9 cellular contexts compared by ENCODE assay signal in the genomic region with DNA sequence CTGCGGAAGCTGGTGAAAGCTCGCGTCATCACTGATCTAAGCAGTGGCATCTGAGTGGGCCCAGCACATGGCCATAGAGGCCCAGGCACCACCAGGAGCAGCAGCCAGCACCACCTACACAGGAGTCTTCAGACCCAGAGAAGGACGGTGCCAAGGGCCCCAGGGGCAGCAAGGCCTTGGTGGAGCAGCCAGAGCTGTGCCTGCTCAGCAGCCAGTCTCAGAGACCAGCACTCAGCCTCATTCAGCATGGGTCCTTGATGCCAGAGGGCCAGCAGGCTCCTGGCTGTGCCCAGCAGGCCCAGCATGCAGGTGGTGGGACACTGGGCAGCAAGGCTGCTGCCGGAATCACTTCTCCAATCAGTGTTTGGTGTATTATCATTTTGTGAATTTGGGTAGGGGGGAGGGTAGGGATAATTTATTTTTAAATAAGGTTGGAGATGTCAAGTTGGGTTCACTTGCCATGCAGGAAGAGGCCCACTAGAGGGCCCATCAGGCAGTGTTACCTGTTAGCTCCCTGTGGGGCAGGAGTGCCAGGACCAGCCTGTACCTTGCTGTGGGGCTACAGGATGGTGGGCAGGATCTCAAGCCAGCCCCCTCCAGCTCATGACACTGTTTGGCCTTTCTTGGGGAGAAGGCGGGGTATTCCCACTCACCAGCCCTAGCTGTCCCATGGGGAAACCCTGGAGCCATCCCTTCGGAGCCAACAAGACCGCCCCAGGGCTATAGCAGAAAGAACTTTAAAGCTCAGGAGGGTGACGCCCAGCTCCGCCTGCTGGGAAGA. TPM values are rescaled to one million over a fixed set of nuclear protein-coding genes. Genes with fewer than 3 reads are reported as not detected.
DNase-seq lines count a peak whose midpoint lies in the region; FAIRE-seq and TF ChIP-seq lines count a peak whose summit lies in the region.
"Had no signal": no experiment of that assay in that cellular context is flagged by ENCODE, and none has a peak within 500 bp of the region (broad histone marks: within the 10 kb centered on the region; RNA-seq: fewer than 3 reads in every experiment).

No MANE protein-coding gene starts in this region.

- no peak overlapping the region for H3K4me3 ChIP-seq in H7 (ENCODE audit: insufficient read depth, low read depth, low read length)
- H3K4me3 ChIP-seq in adrenal gland: no peak overlapping the region
- H3K4me3 ChIP-seq: thoracic aorta had no signal

- H3K9me3 Mint-ChIP-seq in mesothelial cell of epicardium: no peaks in the 10 kb centered on the region

- no peak for TF ChIP-seq POLR2A in adrenal gland (IDR thresholded peaks at IDR 0.05)

- intact Hi-C loops in adrenal gland (cut with DNase I): loop anchor here (5.0 to 10.0 kb wide), 2 partner anchors 396 to 403 kb away; a partner anchor contains a TSS

- DNase-seq in NCI-H146 (lab: John Stamatoyannopoulos, UW) (peak; percentile 3), NCI-H146 treated with DMSO at 0.1 percent for 48 hours (lab: John Stamatoyannopoulos, UW; ENCODE audit: unreplicated experiment) (no peak), H7 (peak; percentile 87), adrenal gland (no peak), mesothelial cell of epicardium (ENCODE audit: low spot score in 2 of 2, unreplicated experiment in 2 of 2) (no peak), GM19239 (ENCODE audit: insufficient read length, low spot score) (no peak), islet precursor cell (no peak), NCI-H1105 treated with DMSO at 0.1 percent for 48 hours (lab: John Stamatoyannopoulos, UW) (no peak)

- no peaks in the 10 kb centered on the region for H3K36me3 ChIP-seq in H7 (replicated peaks; ENCODE audit: control insufficient read depth, insufficient read depth, low read length)
- no peaks in the 10 kb centered on the region for H3K36me3 ChIP-seq in adrenal gland (replicated peaks in 1 of 2)

- no peak overlapping the region for H3K4me3 Mint-ChIP-seq in mesothelial cell of epicardium

- 93 to 96% (median 95%) methylated on average over 7 to 10 of the region's 10 CpGs for WGBS in adrenal gland, 4 donors

- H3K4me1 Mint-ChIP-seq in mesothelial cell of epicardium: peaks cover 14% of the 10 kb centered on the region

- no peaks in the 10 kb centered on the region for H3K9me3 ChIP-seq in adrenal gland (replicated peaks in 1 of 3)
- H3K9me3 ChIP-seq: thoracic aorta had no signal

- H3K27ac ChIP-seq in adrenal gland: no peak overlapping the region
- H3K27ac ChIP-seq: thoracic aorta had no signal

- TF ChIP-seq CTCF in adrenal gland (IDR thresholded peaks at IDR 0.05) (peak; percentile 6 to 31 (median 19)), mesothelial cell of epicardium (IDR thresholded peaks at IDR 0.05; ENCODE audit: unreplicated experiment) (peak; percentile 51)

- peaks cover 4 to 11% of the 10 kb centered on the region in 2 donors for H3K4me1 ChIP-seq in adrenal gland (replicated peaks in 1 of 2)

- no peak overlapping the region for H3K27ac Mint-ChIP-seq in mesothelial cell of epicardium

- H3K27me3 ChIP-seq in H7 (ENCODE audit: control insufficient read depth, insufficient read depth, low read length) (peaks cover 8% of the 10 kb centered on the region), adrenal gland (no peaks in the 10 kb centered on the region)

- FAIRE-seq in GM19239 (lab: Jason Lieb, UNC): no peak

- H3K36me3 Mint-ChIP-seq in mesothelial cell of epicardium: peaks cover 18% of the 10 kb centered on the region

- peaks cover 27% of the 10 kb centered on the region for H3K27me3 Mint-ChIP-seq in mesothelial cell of epicardium (ENCODE audit: low read depth)

RNA-seq across cellular contexts. Expression of a gene that starts 3.2 kb away (rescaled TPM):
- 9.7 and 11.3 TPM in 2 replicates for total RNA-seq in H7 (2014; rRNA removed; shearing (Covaris generic))
- total RNA-seq in adrenal gland (1 to 10 TPM in 2 of 8 donors, under 1 TPM in 5, not detected in 1; 0.23 to 1.3 (median 0.53) TPM), mesothelial cell of epicardium (1.2 to 2.0 TPM (median 1.6 TPM) in 3 replicates)
- polyA plus RNA-seq in adrenal gland: 1 to 10 TPM in 2 of 3 donors, under 1 TPM in 1; 0.37 to 4.9 (median 2.8) TPM

RNA-seq across cellular contexts. Expression of a gene that starts 16.4 kb away (rescaled TPM):
- 29.2 and 34.2 TPM in 2 replicates for total RNA-seq in H7 (2014; rRNA removed; shearing (Covaris generic))
- total RNA-seq in adrenal gland (10 to 100 TPM; 32.2 to 42.1 (median 37.1) TPM), mesothelial cell of epicardium (21.8 to 26.4 TPM (median 23.2 TPM) in 3 replicates)
- polyA plus RNA-seq in adrenal gland: 10 to 100 TPM; 35.3 to 78.1 (median 54.5) TPM

RNA-seq across cellular contexts. Expression of a gene that starts 39.5 kb away (rescaled TPM):
- total RNA-seq in H7 (2014; rRNA removed; shearing (Covaris generic)): 75.4 and 83.4 TPM in 2 replicates
- total RNA-seq in adrenal gland: 10 to 100 TPM; 12.0 to 48.0 (median 22.0) TPM
- 10 to 100 TPM; 19.1 to 29.1 (median 24.6) TPM for polyA plus RNA-seq in adrenal gland
- 24.1 to 26.6 TPM (median 25.0 TPM) in 3 replicates for total RNA-seq in mesothelial cell of epicardium

RNA-seq across cellular contexts. Expression of a gene that starts 44.4 kb away (rescaled TPM):
- 196 and 237 TPM in 2 replicates for total RNA-seq in H7 (2014; rRNA removed; shearing (Covaris generic))
- total RNA-seq in adrenal gland (100 to 1,000 TPM; 177 to 318 (median 216) TPM), mesothelial cell of epicardium (72.8 to 82.6 TPM (median 75.0 TPM) in 3 replicates)
- polyA plus RNA-seq in adrenal gland: 100 to 1,000 TPM; 141 to 302 (median 161) TPM

RNA-seq across cellular contexts. Expression of a gene that starts 48.7 kb away (rescaled TPM):
- 207 and 217 TPM in 2 replicates for total RNA-seq in H7 (2014; rRNA removed; shearing (Covaris generic))
- 10 to 100 TPM; 18.8 to 47.9 (median 28.0) TPM for total RNA-seq in adrenal gland
- polyA plus RNA-seq in adrenal gland: 10 to 100 TPM; 18.2 to 34.3 (median 24.1) TPM
- total RNA-seq in mesothelial cell of epicardium: 55.8 to 58.6 TPM (median 57.8 TPM) in 3 replicates

Comparison
In these comparisons a context has a peak if more than half of its experiments do, and no peak if none do; other contexts are left out.
1. DNase-seq: peak in NCI-H146 (single experiment) and H7 (single experiment); none in NCI-H146 treated with DMSO at 0.1 percent for 48 hours (single experiment), adrenal gland (0 of 7), mesothelial cell of epicardium (0 of 2), GM19239 (single experiment), islet precursor cell (single experiment) and NCI-H1105 treated with DMSO at 0.1 percent for 48 hours (single experiment).